Comparison of ENCODE assay signal across 8 cellular contexts in the genomic region with DNA sequence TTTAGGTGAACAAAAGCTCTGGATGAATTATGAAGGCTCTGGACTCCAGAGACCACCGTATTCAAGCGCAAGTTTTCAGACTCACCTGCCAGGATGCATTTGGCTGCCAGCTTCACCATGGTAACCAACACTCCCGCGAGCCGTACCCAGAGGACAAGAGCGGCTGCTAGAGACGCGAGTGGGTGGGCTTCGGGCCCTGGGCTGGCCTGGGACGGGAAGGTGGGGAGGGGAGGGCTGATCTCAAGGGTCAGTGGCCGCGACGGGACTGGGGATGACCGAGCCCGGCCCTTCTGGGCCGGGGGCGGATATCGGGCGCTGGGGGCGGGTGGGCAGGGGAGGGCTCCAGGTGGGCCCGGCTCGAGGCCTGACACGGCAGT. TPM values are rescaled to one million over a fixed set of nuclear protein-coding genes. Genes with fewer than 3 reads are reported as not detected.
DNase-seq lines count a peak whose midpoint lies in the region; ATAC-seq and TF ChIP-seq lines count a peak whose summit lies in the region.

No MANE protein-coding gene starts in this region.

- H3K27me3 Mint-ChIP-seq in activated T-cell treated with anti-CD3 and anti-CD28 coated beads, Interleukin-2, amount 50 U/mL, for 24 hours = no peaks in the 10 kb centered on the region

- H3K4me1 ChIP-seq in cardiac muscle cell (ENCODE audit: low read depth) (no peaks in the 10 kb centered on the region), fibroblast of lung (ENCODE audit: control insufficient read depth, extremely low read depth, insufficient read depth, low read length) (peaks cover 2% of the 10 kb centered on the region), neutrophil (ENCODE audit: control insufficient read depth in 1 of 2, insufficient read depth in 1 of 2, low read depth in 1 of 2, low read length in 1 of 2) (peaks cover 17 to 23% of the 10 kb centered on the region in 2 experiments), uterus (no peaks in the 10 kb centered on the region)

- H2AFZ ChIP-seq in fibroblast of lung (ENCODE audit: low read length) = peak overlapping the region; percentile 76

- no peak for TF ChIP-seq CTCF in cardiac muscle cell (IDR thresholded peaks at IDR 0.05; ENCODE audit: low read depth, low read length)
- TF ChIP-seq CTCF in NB4 (IDR thresholded peaks at IDR 0.05; ENCODE audit: low read depth, low read length) = no peak
- no peak for TF ChIP-seq CTCF in fibroblast of lung (conservative IDR thresholded peaks at IDR 0.05 in 1 of 2, IDR thresholded peaks at IDR 0.05 in 1 of 2; ENCODE audit: low read depth in 1 of 2, low read length in 2 of 2)
- TF ChIP-seq CTCF in neutrophil (IDR thresholded peaks at IDR 0.05) = no peak
- TF ChIP-seq CTCF in uterus (IDR thresholded peaks at IDR 0.05) = no peak

- H3K27ac ChIP-seq in cardiac muscle cell = peak overlapping the region; percentile 47
- H3K27ac ChIP-seq in fibroblast of lung (ENCODE audit: insufficient read depth, low read length) = peak overlapping the region; percentile 75
- H3K27ac ChIP-seq in neutrophil = peak overlapping the region; percentile 66
- H3K27ac ChIP-seq in uterus = peak overlapping the region; percentile 91 to 93

- no peaks in the 10 kb centered on the region for H3K9me3 ChIP-seq in cardiac muscle cell (ENCODE audit: low read depth)
- H3K9me3 ChIP-seq in fibroblast of lung (ENCODE audit: control insufficient read depth, insufficient read depth, low read depth, low read length) = no peaks in the 10 kb centered on the region
- no peaks in the 10 kb centered on the region for H3K9me3 ChIP-seq in neutrophil
- H3K9me3 ChIP-seq in uterus = no peaks in the 10 kb centered on the region

- no peaks in the 10 kb centered on the region for H3K9me3 Mint-ChIP-seq in activated T-cell treated with anti-CD3 and anti-CD28 coated beads, Interleukin-2, amount 50 U/mL, for 24 hours

- H3K27ac Mint-ChIP-seq in activated T-cell treated with anti-CD3 and anti-CD28 coated beads, Interleukin-2, amount 50 U/mL, for 24 hours = peak overlapping the region; percentile 92

- H3K27me3 ChIP-seq in cardiac muscle cell = no peaks in the 10 kb centered on the region
- no peaks in the 10 kb centered on the region for H3K27me3 ChIP-seq in fibroblast of lung (ENCODE audit: control insufficient read depth, insufficient read depth, low read length)
- no peaks in the 10 kb centered on the region for H3K27me3 ChIP-seq in neutrophil
- H3K27me3 ChIP-seq in uterus = no peaks in the 10 kb centered on the region

- no peak for ATAC-seq in Right ventricle myocardium inferior

- peak overlapping the region; percentile 76 for H3K9ac ChIP-seq in fibroblast of lung (ENCODE audit: insufficient read depth, low read length)

- peaks cover 34% of the 10 kb centered on the region for H3K4me1 Mint-ChIP-seq in activated T-cell treated with anti-CD3 and anti-CD28 coated beads, Interleukin-2, amount 50 U/mL, for 24 hours (ENCODE audit: low read depth)

- peak overlapping the region; percentile 95 for H3K4me2 ChIP-seq in fibroblast of lung (ENCODE audit: extremely low read depth, insufficient read depth, low read length)

- peak overlapping the region; percentile 86 for H3K4me3 Mint-ChIP-seq in activated T-cell treated with anti-CD3 and anti-CD28 coated beads, Interleukin-2, amount 50 U/mL, for 24 hours

- DNase-seq in cardiac muscle cell (ENCODE audit: low read depth in 1 of 2, low spot score in 1 of 2) (peak; percentile 27 to 49), Right ventricle myocardium inferior (ENCODE audit: missing footprints) (no peak), NB4 (ENCODE audit: low read depth) (no peak), fibroblast of lung (ENCODE audit: low read depth in 2 of 2) (peak; percentile 5 to 17), uterus (peak; percentile 46 to 54), COLO829 (ENCODE audit: low spot score) (no peak)
- no peak for DNase-seq in activated T-cell treated with anti-CD3 and anti-CD28 coated beads, Interleukin-2, amount 50 U/mL, for 24 hours

- H3K36me3 ChIP-seq in cardiac muscle cell = no peaks in the 10 kb centered on the region
- H3K36me3 ChIP-seq in fibroblast of lung (ENCODE audit: control insufficient read depth, insufficient read depth, low read length) = no peaks in the 10 kb centered on the region
- H3K36me3 ChIP-seq in neutrophil = no peaks in the 10 kb centered on the region
- no peaks in the 10 kb centered on the region for H3K36me3 ChIP-seq in uterus

- H3K4me3 ChIP-seq in cardiac muscle cell (peak overlapping the region; percentile 98), NB4 (ENCODE audit: low read depth, low read length) (peak overlapping the region; percentile 59), fibroblast of lung (replicated peaks in 1 of 4; ENCODE audit: control extremely low read depth in 1 of 4, insufficient read depth in 1 of 4, low read depth in 3 of 4, low read length in 4 of 4) (peak overlapping the region; percentile 82 to 90 (median 85)), neutrophil (ENCODE audit: low read depth in 1 of 2, low read length in 1 of 2) (peak overlapping the region; percentile 59 to 80), uterus (peak overlapping the region; percentile 96 to 98)

- TF ChIP-seq POLR2A in NB4 (IDR thresholded peaks at IDR 0.05; ENCODE audit: extremely low read depth, insufficient read length) (no peak), uterus (IDR thresholded peaks at IDR 0.05) (no peak)

- H3K36me3 Mint-ChIP-seq in activated T-cell treated with anti-CD3 and anti-CD28 coated beads, Interleukin-2, amount 50 U/mL, for 24 hours (ENCODE audit: low read depth) = peaks cover 5% of the 10 kb centered on the region

- no peaks in the 10 kb centered on the region for H3K79me2 ChIP-seq in fibroblast of lung (ENCODE audit: control insufficient read depth, insufficient read depth, low read length)

- no peaks in the 10 kb centered on the region for H4K20me1 ChIP-seq in fibroblast of lung (ENCODE audit: control insufficient read depth, extremely low read depth, insufficient read depth, low read length)

- intact Hi-C loops in Right ventricle myocardium inferior (cut with DNase I) (loop anchor here (5.0 kb wide), 1 partner anchor 202 kb away; no protein-coding TSS in a partner anchor), uterus (cut with DNase I; ENCODE audit: low total_unique reads) (no loop called here)

RNA-seq across cellular contexts. Expression of a gene that starts 0.3 kb away (rescaled TPM):
- total RNA-seq in cardiac muscle cell (56.7 and 59.9 TPM in 2 replicates), Right ventricle myocardium inferior (28.3 TPM), fibroblast of lung (16.2 and 19.0 TPM in 2 replicates), uterus (10 to 100 TPM in 3 of 4 donors, 1 to 10 TPM in 1; 2.3 to 27.0 (median 15.4) TPM)
- polyA plus RNA-seq in cardiac muscle cell (60.7 and 86.5 TPM in 2 replicates), fibroblast of lung (12.3 and 14.1 TPM in 2 replicates)
- 15.8 and 18.7 TPM in 2 replicates for polyA plus RNA-seq in fibroblast of lung (2012)
- 6.2 and 12.3 TPM in 2 replicates for polyA minus RNA-seq in fibroblast of lung (ENCODE audit: low replicate concordance)

RNA-seq across cellular contexts. Expression of a gene that starts 41.3 kb away (rescaled TPM):
- total RNA-seq in cardiac muscle cell (not detected in 2 replicates), Right ventricle myocardium inferior (not detected), fibroblast of lung (not detected in 2 replicates), uterus (1 to 10 TPM in 1 of 4 donors, not detected in 3; 2.3 TPM)
- polyA plus RNA-seq in cardiac muscle cell (not detected in 2 replicates), fibroblast of lung (not detected in 2 replicates)
- not detected in 2 replicates for polyA plus RNA-seq in fibroblast of lung (2012)
- not detected in 2 replicates for polyA minus RNA-seq in fibroblast of lung (ENCODE audit: low replicate concordance)

Comparison
In these comparisons a context has a peak if more than half of its experiments do, and no peak if none do; other contexts are left out.
1. DNase-seq: peak in cardiac muscle cell (2 of 2), fibroblast of lung (2 of 2) and uterus (2 of 2); none in Right ventricle myocardium inferior (single experiment), NB4 (single experiment), activated T-cell treated with anti-CD3 and anti-CD28 coated beads, Interleukin-2, amount 50 U/mL, for 24 hours (single experiment) and COLO829 (single experiment).
2. Peak in every context shown above with its lines, with median percentiles within 50 percentile points of each other: H3K27ac ChIP-seq and H3K4me3 ChIP-seq.